In genomic region chr7:51123322-51124021, GRCh38 we compare ENCODE assay signal across 8 cellular contexts.
DNase-seq lines count a peak whose midpoint lies in the region; ATAC-seq and TF ChIP-seq lines count a peak whose summit lies in the region.

No MANE protein-coding gene starts in this region.

- DNase-seq in ELR (ENCODE audit: low read depth) (peak; percentile 74), RWPE1 (ENCODE audit: low spot score) (peak; percentile 97), breast epithelium (ENCODE audit: low spot score in 2 of 2) (peak; percentile 64 to 90), occipital lobe (lab: John Stamatoyannopoulos, UW) (peak; percentile 76), NCI-H1417 (lab: John Stamatoyannopoulos, UW) (no peak), COR-L47 (lab: John Stamatoyannopoulos, UW) (no peak)

- peaks cover 0 to 13% of the 10 kb centered on the region in 2 donors for H3K4me1 ChIP-seq in breast epithelium

- ATAC-seq in HG03457 (IDR thresholded peaks at IDR 0.05; ENCODE audit: unreplicated experiment) (no peak), GM21529 (IDR thresholded peaks at IDR 0.05; ENCODE audit: unreplicated experiment) (no peak)

- no peak overlapping the region for H3K4me3 ChIP-seq in breast epithelium

- intact Hi-C loops in breast epithelium (cut with DNase I; ENCODE audit: low total_unique reads), result no loop called here

- CTCF ChIA-PET in RWPE1 (lab: Yijun Ruan, JAX), result no interaction called here

- no peak for TF ChIP-seq POLR2A in breast epithelium (IDR thresholded peaks at IDR 0.05)

- no peaks in the 10 kb centered on the region for H3K36me3 ChIP-seq in breast epithelium

- H3K9me3 ChIP-seq in breast epithelium, result no peaks in the 10 kb centered on the region

- TF ChIP-seq CTCF in RWPE1 (conservative IDR thresholded peaks at IDR 0.05; ENCODE audit: low read depth) (no peak), breast epithelium (IDR thresholded peaks at IDR 0.05) (no peak)

- H3K27ac ChIP-seq in RWPE1 (peak overlapping the region; percentile 59), breast epithelium (peak overlapping the region; percentile 75 to 81)

- H3K27me3 ChIP-seq in breast epithelium, result no peaks in the 10 kb centered on the region

- POLR2A ChIA-PET in RWPE1 (lab: Yijun Ruan, JAX; ENCODE audit: low non-redundant PET), result no interaction called here

Comparison
In these comparisons a context has a peak if more than half of its experiments do, and no peak if none do; other contexts are left out.
1. DNase-seq: peak in ELR (single experiment), RWPE1 (single experiment), breast epithelium (2 of 2) and occipital lobe (single experiment); none in NCI-H1417 (0 of 3) and COR-L47 (single experiment).